8 cellular contexts compared by ENCODE assay signal in the genomic region with DNA sequence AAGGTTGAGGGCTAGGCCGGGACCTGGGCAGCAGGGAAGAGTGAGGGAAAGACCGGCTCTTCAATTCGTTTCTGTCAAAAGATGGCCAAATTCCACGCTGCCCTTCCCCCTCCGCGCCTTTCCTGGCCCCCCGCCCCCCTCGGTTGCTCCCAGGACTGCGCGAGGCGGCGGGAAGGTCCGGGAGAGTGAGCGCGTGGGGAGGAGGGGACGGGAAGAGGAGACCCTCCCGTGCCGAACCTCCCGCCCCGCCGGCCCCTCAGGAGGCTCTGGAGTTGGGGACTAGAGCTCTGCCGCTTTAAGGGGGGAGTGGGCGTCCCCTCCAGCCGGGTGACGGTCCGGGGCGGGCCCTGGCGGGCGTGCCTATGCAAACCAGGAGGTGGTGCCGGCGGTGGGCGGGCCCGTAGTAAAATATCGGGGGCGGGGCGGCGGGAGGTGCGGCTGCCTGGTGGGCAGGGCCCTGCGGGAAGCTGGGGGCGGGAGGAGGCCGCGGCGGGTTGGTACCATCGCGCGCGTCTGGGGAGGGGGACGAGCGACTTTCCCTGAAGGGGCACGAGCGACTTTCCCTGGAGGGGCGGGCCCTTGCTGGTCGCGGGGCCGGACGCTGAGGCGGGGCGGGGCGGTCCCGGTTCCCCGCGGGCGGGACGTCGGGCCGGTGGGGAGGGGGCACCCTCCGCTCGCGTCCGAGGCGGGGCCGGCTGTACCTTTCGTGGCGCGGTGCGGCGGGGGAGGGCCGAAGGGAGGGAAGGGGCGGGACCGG. TPM values are rescaled to one million over a fixed set of nuclear protein-coding genes. Genes with fewer than 3 reads are reported as not detected.
DNase-seq lines count a peak whose midpoint lies in the region; ATAC-seq and TF ChIP-seq lines count a peak whose summit lies in the region.

No MANE protein-coding gene starts in this region.

- H3K27ac ChIP-seq in DND-41 (ENCODE audit: low read length), result peak overlapping the region; percentile 68

- no peaks in the 10 kb centered on the region for H3K9me3 Mint-ChIP-seq in nephron progenitor cell

- no peaks in the 10 kb centered on the region for H3K36me3 ChIP-seq in DND-41 (ENCODE audit: insufficient read depth, low read length)
- H3K36me3 ChIP-seq in H7 (replicated peaks; ENCODE audit: control insufficient read depth, insufficient read depth, low read length), result no peaks in the 10 kb centered on the region
- no peaks in the 10 kb centered on the region for H3K36me3 ChIP-seq in Loucy (ENCODE audit: insufficient read depth, low read length)

- H3K27me3 Mint-ChIP-seq in nephron progenitor cell (ENCODE audit: low read depth, poor library complexity), result no peaks in the 10 kb centered on the region

- peaks cover 24% of the 10 kb centered on the region for H3K4me1 ChIP-seq in DND-41 (ENCODE audit: insufficient read depth, low read length)
- peaks cover 28% of the 10 kb centered on the region for H3K4me1 ChIP-seq in Loucy (ENCODE audit: insufficient read depth, low read length, poor library complexity, severe bottlenecking)

- peaks cover 44% of the 10 kb centered on the region for H3K4me1 Mint-ChIP-seq in nephron progenitor cell

- H3K27me3 ChIP-seq in DND-41 (ENCODE audit: insufficient read depth, low read length, poor library complexity), result peaks cover 25% of the 10 kb centered on the region
- H3K27me3 ChIP-seq in H7 (ENCODE audit: control insufficient read depth, insufficient read depth, low read length), result peaks cover 3% of the 10 kb centered on the region
- H3K27me3 ChIP-seq in Loucy (ENCODE audit: insufficient read depth, low read length, poor library complexity, severe bottlenecking), result peaks cover 11% of the 10 kb centered on the region

- H3K9ac ChIP-seq in DND-41 (ENCODE audit: low read depth, low read length) (peak overlapping the region; percentile 71), Loucy (ENCODE audit: low read depth, low read length, poor library complexity, severe bottlenecking) (peak overlapping the region; percentile 80)

- H3K36me3 Mint-ChIP-seq in nephron progenitor cell (ENCODE audit: low read depth), result peaks cover 8% of the 10 kb centered on the region

- no peaks in the 10 kb centered on the region for H3F3A ChIP-seq in Loucy (ENCODE audit: low read depth)

- H3K4me3 Mint-ChIP-seq in nephron progenitor cell, result peak overlapping the region; percentile 92

- H3K9me2 ChIP-seq in Loucy (replicated peaks; ENCODE audit: low read depth, low read length), result no peaks in the 10 kb centered on the region

- peak overlapping the region; percentile 96 for H3K27ac Mint-ChIP-seq in nephron progenitor cell

- peak; percentile 60 for TF ChIP-seq POLR2A in Raji (IDR thresholded peaks at IDR 0.05; ENCODE audit: insufficient read depth, low read depth, low read length)

- TF ChIP-seq CTCF in DND-41 (IDR thresholded peaks at IDR 0.05; ENCODE audit: borderline replicate concordance, extremely low read depth, low read length, poor library complexity, severe bottlenecking) (no peak), Loucy (conservative IDR thresholded peaks at IDR 0.05; ENCODE audit: low read length) (no peak), fibroblast of the aortic adventitia (IDR thresholded peaks at IDR 0.05; ENCODE audit: insufficient read depth, low read length) (no peak), nephron progenitor cell (IDR thresholded peaks at IDR 0.05) (no peak)

- H4K20me1 ChIP-seq in DND-41 (ENCODE audit: insufficient read depth, low read length), result no peaks in the 10 kb centered on the region
- no peaks in the 10 kb centered on the region for H4K20me1 ChIP-seq in Loucy (ENCODE audit: insufficient read depth, low read length, poor library complexity, severe bottlenecking)

- ATAC-seq in DND-41 (ENCODE audit: insufficient read depth, low read depth), result peak; percentile 84
- peak; percentile 86 for ATAC-seq in stimulated activated naive CD8-positive, alpha-beta T cell treated with anti-CD3 and anti-CD28 coated beads, Interleukin-15, Interleukin-2, amounts not matched to agents 100 U/mL and 50 U/mL, for 24 hours

- H3K79me2 ChIP-seq in DND-41 (ENCODE audit: insufficient read depth, low read length) (peaks cover 17% of the 10 kb centered on the region), Loucy (ENCODE audit: insufficient read depth, low read length) (peaks cover 32% of the 10 kb centered on the region)

- H3K4me2 ChIP-seq in DND-41 (ENCODE audit: insufficient read depth, low read length) (peak overlapping the region; percentile 90), Loucy (ENCODE audit: low read depth, low read length, poor library complexity, severe bottlenecking) (peak overlapping the region; percentile 95)

- H3K4me3 ChIP-seq in DND-41 (ENCODE audit: low read depth in 1 of 2, low read length in 2 of 2) (peak overlapping the region; percentile 25 to 83; a peak in 3 of 4 replicates), H7 (ENCODE audit: insufficient read depth, low read depth, low read length) (peak overlapping the region; percentile 71), Loucy (ENCODE audit: low read length, poor library complexity, severe bottlenecking) (peak overlapping the region; percentile 76), fibroblast of the aortic adventitia (ENCODE audit: low read depth, low read length) (peak overlapping the region; percentile 76)

- H3K9me3 ChIP-seq in DND-41 (ENCODE audit: insufficient read depth, low read length, severe bottlenecking) (no peaks in the 10 kb centered on the region), Loucy (ENCODE audit: insufficient read depth, low read depth, low read length) (no peaks in the 10 kb centered on the region)

- DNase-seq in DND-41 (peak; percentile 98), H7 (peak; percentile 97), fibroblast of the aortic adventitia (ENCODE audit: low read depth) (peak; percentile 92), nephron progenitor cell (peak; percentile 98)
- peak; percentile 93 for DNase-seq in activated effector memory CD4-positive, alpha-beta T cell treated with Interleukin-2 at 50 U/mL for 16 hours
- DNase-seq in stimulated activated naive CD8-positive, alpha-beta T cell treated with anti-CD3 and anti-CD28 coated beads, Interleukin-15, Interleukin-2, amounts not matched to agents 100 U/mL and 50 U/mL, for 24 hours, result peak; percentile 97

- peak overlapping the region; percentile 81 for H2AFZ ChIP-seq in DND-41 (ENCODE audit: low read depth, low read length)
- peak overlapping the region; percentile 88 for H2AFZ ChIP-seq in Loucy (ENCODE audit: low read length)

RNA-seq across cellular contexts. Expression of a gene that starts 58.2 kb away (rescaled TPM):
- total RNA-seq in H7 (2014; rRNA removed; shearing (Covaris generic)), result 34.8 and 35.3 TPM in 2 replicates
- total RNA-seq in fibroblast of the aortic adventitia (ENCODE audit: low replicate concordance), result 1.6 and 8.9 TPM in 2 replicates

Comparison
In these comparisons a context has a peak if more than half of its experiments do, and no peak if none do; other contexts are left out.
1. Peak in every context shown above with its lines: DNase-seq, ATAC-seq, H3K4me3 ChIP-seq and H3K27ac ChIP-seq.